ENCODE assay signal across 18 cellular contexts in the genomic region with DNA sequence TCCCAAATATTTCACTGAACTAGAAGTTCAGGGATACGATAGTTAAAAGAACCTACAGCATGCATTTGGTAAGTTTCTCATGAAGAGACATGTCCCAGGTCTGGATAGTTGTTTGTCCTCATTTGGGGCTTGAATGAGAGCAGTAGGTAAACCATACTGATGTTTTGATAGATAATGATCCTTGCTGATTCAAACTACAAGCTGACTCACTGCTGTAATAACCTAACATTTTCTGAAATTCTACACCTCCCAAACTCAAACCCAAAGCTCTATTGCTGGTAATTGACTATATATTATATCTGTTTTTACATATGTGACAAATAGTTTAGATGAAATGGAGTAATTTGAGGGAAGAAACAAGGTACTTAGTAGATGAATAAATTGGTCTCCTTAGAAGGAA.
A peak's percentile ranks its signal among the peaks of the same experiment; 100 is the strongest.
DNase-seq lines count a peak whose midpoint lies in the region; ATAC-seq and TF ChIP-seq lines count a peak whose summit lies in the region.
"Had no signal": no experiment of that assay in that cellular context is flagged by ENCODE, and none has a peak within 500 bp of the region (broad histone marks: within the 10 kb centered on the region; RNA-seq: fewer than 3 reads in every experiment).

No MANE protein-coding gene starts in this region.

- DNase-seq in NCI-H2107 treated with DMSO at 0.1 percent for 48 hours (lab: John Stamatoyannopoulos, UW; ENCODE audit: unreplicated experiment): peak; percentile 34
- no peak for DNase-seq in NCI-H2107 (lab: John Stamatoyannopoulos, UW)
- peak; percentile 7 for DNase-seq in Daoy (ENCODE audit: low read depth)
- peak; percentile 91 for DNase-seq in NCI-H69 (lab: John Stamatoyannopoulos, UW)
- peak; percentile 31 for DNase-seq in epithelial cell of esophagus (ENCODE audit: low read depth)
- DNase-seq: activated naive CD4-positive, alpha-beta T cell treated with anti-CD3 and anti-CD28 coated beads for 36 hours; dermis blood vessel endothelial cell; GF-D8; Karpas-422; psoas muscle; SJCRH30; stimulated activated CD8-positive, alpha-beta memory T cell treated with anti-CD3 and anti-CD28 coated beads, Interleukin-4, amount 100 ng/mL, for 48 hours; testis had no signal

- no peak for ATAC-seq in GM21786 (IDR thresholded peaks at IDR 0.05; ENCODE audit: unreplicated experiment)
- ATAC-seq in HG03378 (IDR thresholded peaks at IDR 0.05; ENCODE audit: unreplicated experiment): no peak
- ATAC-seq in GM21526 (IDR thresholded peaks at IDR 0.05; ENCODE audit: low FRiP score, unreplicated experiment): no peak
- ATAC-seq: GM12878, psoas muscle, WTC11 had no signal

- H3K4me3 ChIP-seq in epithelial cell of esophagus (ENCODE audit: low read length): no peak overlapping the region
- H3K4me3 ChIP-seq: GM12878, psoas muscle, SJCRH30, testis had no signal

- TF ChIP-seq CTCF in epithelial cell of esophagus (IDR thresholded peaks at IDR 0.05; ENCODE audit: insufficient read depth, low read depth, low read length, missing control alignments): no peak
